In the genomic region with DNA sequence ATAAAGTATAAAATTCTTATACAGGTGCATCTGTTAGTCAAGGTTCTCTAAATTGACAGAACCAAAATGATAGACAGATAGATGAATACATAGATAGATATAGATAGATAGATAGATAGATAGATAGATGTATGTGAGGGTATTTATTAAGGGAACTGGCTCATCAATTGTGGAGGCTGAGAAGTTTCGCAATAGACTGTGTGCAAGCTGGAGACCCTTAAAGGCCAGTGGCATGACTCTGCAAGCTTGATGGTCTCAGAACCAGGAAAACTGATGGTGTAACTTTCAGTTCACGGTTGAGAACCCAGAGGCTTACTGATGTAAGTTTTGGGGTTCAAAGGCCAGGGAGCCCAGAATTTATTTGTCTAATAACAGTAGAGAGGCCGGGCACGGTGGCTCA, we compare ENCODE assay signal across 9 cellular contexts.
"Had no signal": no experiment of that assay in that cellular context is flagged by ENCODE, and none has a peak within 500 bp of the region (broad histone marks: within the 10 kb centered on the region; RNA-seq: fewer than 3 reads in every experiment).

No MANE protein-coding gene starts in this region.

- H3K4me2 ChIP-seq: GM23338 had no signal

- DNase-seq: H7, HFFc6, Kasumi-1, KG1 had no signal

- H3K9me3 ChIP-seq: HAP-1 had no signal

- ATAC-seq: GM23338, HCT116, K562 had no signal

- H3K27ac ChIP-seq: HL-60 had no signal

- H3K4me3 ChIP-seq: GM23338, HAP-1, K562 had no signal

- FAIRE-seq: K562 had no signal

- H3K36me3 ChIP-seq: HAP-1 had no signal

- H3K4me1 ChIP-seq: HAP-1 had no signal
